ENCODE assay signal across 11 cellular contexts in the genomic region with DNA sequence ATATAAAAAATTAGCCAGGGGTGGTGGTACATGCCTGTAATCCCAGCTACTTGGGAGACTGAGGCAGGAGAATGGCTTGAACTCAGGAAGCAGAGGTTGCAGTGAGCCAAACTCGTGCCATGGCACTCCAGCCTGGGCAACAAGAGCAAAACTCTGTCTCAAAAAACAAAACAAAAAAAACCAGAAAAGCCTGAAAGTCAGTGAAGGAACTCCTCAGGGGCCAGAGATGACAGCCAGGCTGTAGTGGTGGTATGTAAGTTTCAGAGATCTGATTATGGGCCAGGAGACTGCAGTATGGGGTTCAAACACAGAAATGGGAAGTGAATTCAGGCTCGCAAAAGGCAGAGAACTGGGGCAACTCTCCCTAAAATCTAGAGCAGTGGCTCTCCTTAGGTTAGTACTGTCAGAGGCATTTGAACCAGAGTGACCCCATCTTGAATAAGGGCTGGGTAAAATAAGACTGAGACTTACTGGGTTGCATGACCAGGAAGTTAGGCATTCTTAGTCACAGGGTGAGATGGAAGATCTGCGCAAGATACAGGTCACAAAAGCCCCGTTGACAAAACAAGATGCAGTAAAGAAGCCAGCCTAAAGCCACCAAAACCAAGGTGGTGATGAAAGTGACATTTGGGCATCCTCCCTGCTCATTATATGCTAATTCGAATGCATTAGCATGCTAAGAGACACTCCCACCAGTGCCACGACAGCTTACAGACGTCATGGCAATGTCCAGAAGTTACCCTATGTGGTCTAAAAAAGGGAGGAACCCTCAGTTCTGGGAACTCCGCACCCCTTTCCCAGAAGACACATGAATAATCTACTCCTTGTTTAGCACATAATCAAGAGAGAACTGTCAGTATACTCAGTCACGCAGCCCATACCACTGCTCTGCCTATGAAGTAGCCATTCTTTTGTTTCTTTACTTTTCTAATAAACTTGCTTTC.
DNase-seq lines count a peak whose midpoint lies in the region; ATAC-seq, FAIRE-seq and TF ChIP-seq lines count a peak whose summit lies in the region.
"Had no signal": no experiment of that assay in that cellular context is flagged by ENCODE, and none has a peak within 500 bp of the region (broad histone marks: within the 10 kb centered on the region; RNA-seq: fewer than 3 reads in every experiment).

No MANE protein-coding gene starts in this region.

- no peaks in the 10 kb centered on the region for H3K4me1 Mint-ChIP-seq in activated CD4-positive, alpha-beta T cell treated with anti-CD3 and anti-CD28 coated beads, Interleukin-2, amount 10 ng/mL, durations not matched to agents 24 days and 14 days

- H3K4me2 ChIP-seq in PC-3 (ENCODE audit: low read length): no peak overlapping the region

- BruUV-seq in PC-3 (replicated peaks; lab: Mats Ljungman, UMichigan): no TSS peak

- no peaks in the 10 kb centered on the region for H4K20me1 ChIP-seq in PC-3 (ENCODE audit: low read length)

- H3K27ac Mint-ChIP-seq in activated CD4-positive, alpha-beta T cell treated with anti-CD3 and anti-CD28 coated beads, Interleukin-2, amount 10 ng/mL, durations not matched to agents 24 days and 14 days: peak overlapping the region; percentile 90

- peaks cover 2% of the 10 kb centered on the region for H3K36me3 Mint-ChIP-seq in activated CD4-positive, alpha-beta T cell treated with anti-CD3 and anti-CD28 coated beads, Interleukin-2, amount 10 ng/mL, durations not matched to agents 24 days and 14 days (ENCODE audit: low read depth)

- POLR2A ChIA-PET in PC-3 (lab: Charles Lee; ENCODE audit: unreplicated experiment): no interaction called here

- no peak overlapping the region for H2AFZ ChIP-seq in PC-3 (ENCODE audit: low read length)

- H3K79me2 ChIP-seq in PC-3 (ENCODE audit: low read length): no peaks in the 10 kb centered on the region

- TF ChIP-seq CTCF in PC-3 (conservative IDR thresholded peaks at IDR 0.05; ENCODE audit: low read depth, low read length) (no peak), spleen (IDR thresholded peaks at IDR 0.05 in 8 of 11, conservative IDR thresholded peaks at IDR 0.05 in 3 of 11) (no peak)

- H3K9ac ChIP-seq in PC-3 (ENCODE audit: low read length): no peak overlapping the region

- H3K4me3 ChIP-seq in MG63: peak overlapping the region; percentile 38
- no peak overlapping the region for H3K4me3 ChIP-seq in PC-3 (ENCODE audit: low read length)
- H3K4me3 ChIP-seq in spleen: no peak overlapping the region
- H3K4me3 ChIP-seq: coronary artery had no signal

- TF ChIP-seq POLR2A in spleen (IDR thresholded peaks at IDR 0.05) (no peak), GM12892 (IDR thresholded peaks at IDR 0.05; ENCODE audit: low read depth, low read length) (no peak)

- H3F3A ChIP-seq in PC-3 (ENCODE audit: low read length, unreplicated experiment): no peaks in the 10 kb centered on the region

- WGBS in spleen, 5 donors: 63 to 84% (median 73%) methylated on average over 9 of the region's 9 CpGs

- no peaks in the 10 kb centered on the region for H3K4me1 ChIP-seq in PC-3 (ENCODE audit: insufficient read depth, low read length)
- no peaks in the 10 kb centered on the region for H3K4me1 ChIP-seq in spleen

- H3K9me3 ChIP-seq in MG63 (no peaks in the 10 kb centered on the region), PC-3 (ENCODE audit: low read length) (no peaks in the 10 kb centered on the region), spleen (peaks cover 0 to 12% (median 3%) of the 10 kb centered on the region in 8 donors)

- H3K27me3 Mint-ChIP-seq in activated CD4-positive, alpha-beta T cell treated with anti-CD3 and anti-CD28 coated beads, Interleukin-2, amount 10 ng/mL, durations not matched to agents 24 days and 14 days: no peaks in the 10 kb centered on the region

- no peak overlapping the region for H3K27ac ChIP-seq in PC-3 (ENCODE audit: low read length)
- peak overlapping the region in 4 of 8 donors; percentile 22 to 55 (median 32) for H3K27ac ChIP-seq in spleen
- H3K27ac ChIP-seq: coronary artery, WERI-Rb-1 had no signal

- peak overlapping the region; percentile 22 for H3K4me3 Mint-ChIP-seq in activated CD4-positive, alpha-beta T cell treated with anti-CD3 and anti-CD28 coated beads, Interleukin-2, amount 10 ng/mL, durations not matched to agents 24 days and 14 days

- CTCF ChIA-PET in PC-3 (lab: Charles Lee): no interaction called here

- FAIRE-seq in GM12892 (lab: Jason Lieb, UNC): no peak

- H3K9me2 ChIP-seq in PC-3 (replicated peaks; ENCODE audit: low read length): no peaks in the 10 kb centered on the region

- peak; percentile 49 for DNase-seq in MG63
- DNase-seq in activated CD4-positive, alpha-beta T cell treated with anti-CD3 and anti-CD28 coated beads, Interleukin-2, amount 10 ng/mL, durations not matched to agents 24 days and 14 days: peak; percentile 84
- peak; percentile 54 for DNase-seq in central memory CD4-positive, alpha-beta T cell
- peak; percentile 36 to 39 (median 39) for DNase-seq in stimulated activated CD4-positive, alpha-beta T cell treated with anti-CD3 and anti-CD28 coated beads, TNF-alpha, amount 100 ng/mL, for 48 hours (ENCODE audit: low read depth in 3 of 3)
- no peak for DNase-seq in PC-3
- DNase-seq in spleen: no peak
- no peak for DNase-seq in GM12892 (ENCODE audit: insufficient read length)
- no peak for DNase-seq in Kasumi-1 (lab: John Stamatoyannopoulos, UW)
- DNase-seq: DMS153, WERI-Rb-1 had no signal

- H3K36me3 ChIP-seq in MG63 (no peaks in the 10 kb centered on the region), PC-3 (ENCODE audit: low read depth, low read length) (no peaks in the 10 kb centered on the region), spleen (no peaks in the 10 kb centered on the region)
- H3K36me3 ChIP-seq: WERI-Rb-1 had no signal

- H3K27me3 ChIP-seq in MG63 (no peaks in the 10 kb centered on the region), PC-3 (ENCODE audit: low read length) (no peaks in the 10 kb centered on the region), spleen (replicated peaks in 1 of 7) (no peaks in the 10 kb centered on the region)

- H3K9me3 Mint-ChIP-seq in activated CD4-positive, alpha-beta T cell treated with anti-CD3 and anti-CD28 coated beads, Interleukin-2, amount 10 ng/mL, durations not matched to agents 24 days and 14 days: peaks cover 3% of the 10 kb centered on the region

- no peak for ATAC-seq in PC-3

- intact Hi-C loops in activated CD4-positive, alpha-beta T cell treated with anti-CD3 and anti-CD28 coated beads, Interleukin-2, amount 10 ng/mL, durations not matched to agents 24 days and 14 days (cut with micrococcal nuclease): no loop called here
- intact Hi-C loops in PC-3 (cut with micrococcal nuclease): no loop called here
- intact Hi-C loops in spleen (cut with DNase I; ENCODE audit: low total_unique reads): no loop called here

Comparison
In these comparisons a context has a peak if more than half of its experiments do, and no peak if none do; other contexts are left out.
1. DNase-seq: peak in MG63 (single experiment), activated CD4-positive, alpha-beta T cell treated with anti-CD3 and anti-CD28 coated beads, Interleukin-2, amount 10 ng/mL, durations not matched to agents 24 days and 14 days (single experiment), central memory CD4-positive, alpha-beta T cell (single experiment) and stimulated activated CD4-positive, alpha-beta T cell treated with anti-CD3 and anti-CD28 coated beads, TNF-alpha, amount 100 ng/mL, for 48 hours (3 of 3); none in PC-3 (single experiment), spleen (single experiment), GM12892 (single experiment) and Kasumi-1 (0 of 2).